17 cellular contexts compared by ENCODE assay signal in genomic region chr11:114353448-114353847, GRCh38. TPM values are rescaled to one million over a fixed set of nuclear protein-coding genes. Genes with fewer than 3 reads are reported as not detected.
"Had no signal": no experiment of that assay in that cellular context is flagged by ENCODE, and none has a peak within 500 bp of the region (broad histone marks: within the 10 kb centered on the region; RNA-seq: fewer than 3 reads in every experiment).

No MANE protein-coding gene starts in this region.

- ATAC-seq: gastroesophageal sphincter; left lobe of liver; mucosa of descending colon; naive thymus-derived CD4-positive, alpha-beta T cell; WTC11 had no signal

- DNase-seq: activated CD4-positive, alpha-beta T cell treated with anti-CD3 and anti-CD28 coated beads for 48 hours; activated CD8-positive, alpha-beta memory T cell treated with anti-CD3 and anti-CD28 coated beads, Interleukin-2, amount 50 U/mL, for 48 hours; activated naive CD8-positive, alpha-beta T cell treated with anti-CD3 and anti-CD28 coated beads for 36 hours; amygdala; erythroblast; islet precursor cell; mucosa of descending colon; naive thymus-derived CD4-positive, alpha-beta T cell; stimulated activated CD4-positive, alpha-beta T cell treated with anti-CD3 and anti-CD28 coated beads, Interleukin-4, amount 100 ng/mL, for 1 hour; stimulated activated naive CD4-positive, alpha-beta T cell had no signal

- H3K4me3 Mint-ChIP-seq: activated naive CD8-positive, alpha-beta T cell treated with anti-CD3 and anti-CD28 coated beads for 36 hours; naive thymus-derived CD4-positive, alpha-beta T cell; WTC11 had no signal

- H3K36me3 ChIP-seq: gastroesophageal sphincter had no signal

- H3K36me3 Mint-ChIP-seq: activated naive CD8-positive, alpha-beta T cell treated with anti-CD3 and anti-CD28 coated beads for 36 hours; naive thymus-derived CD4-positive, alpha-beta T cell; WTC11 had no signal

- H3K4me1 Mint-ChIP-seq: activated naive CD8-positive, alpha-beta T cell treated with anti-CD3 and anti-CD28 coated beads for 36 hours had no signal

- H3K27ac ChIP-seq: gastroesophageal sphincter had no signal

- FAIRE-seq: bronchial epithelial cell, colon, TTC549 had no signal

- H3K4me3 ChIP-seq: gastroesophageal sphincter, mucosa of descending colon had no signal

- H3K9me3 Mint-ChIP-seq: activated naive CD8-positive, alpha-beta T cell treated with anti-CD3 and anti-CD28 coated beads for 36 hours; naive thymus-derived CD4-positive, alpha-beta T cell had no signal

- H3K27ac Mint-ChIP-seq: activated naive CD8-positive, alpha-beta T cell treated with anti-CD3 and anti-CD28 coated beads for 36 hours; naive thymus-derived CD4-positive, alpha-beta T cell; WTC11 had no signal

- H3K9me3 ChIP-seq: gastroesophageal sphincter, mucosa of descending colon had no signal

- H3K4me1 ChIP-seq: gastroesophageal sphincter had no signal

RNA-seq across cellular contexts. Expression of gene NNMT, which starts 57.2 kb away (rescaled TPM):
- total RNA-seq: activated naive CD8-positive, alpha-beta T cell treated with anti-CD3 and anti-CD28 coated beads for 36 hours; naive thymus-derived CD4-positive, alpha-beta T cell; T-helper 2 cell treated with Interferon-gamma antibody and Interleukin-4, amounts not matched to agents 100 ng/mL and 5 ng/mL, for 36 hours had no signal
